ENCODE assay signal across 26 cellular contexts in the genomic region with DNA sequence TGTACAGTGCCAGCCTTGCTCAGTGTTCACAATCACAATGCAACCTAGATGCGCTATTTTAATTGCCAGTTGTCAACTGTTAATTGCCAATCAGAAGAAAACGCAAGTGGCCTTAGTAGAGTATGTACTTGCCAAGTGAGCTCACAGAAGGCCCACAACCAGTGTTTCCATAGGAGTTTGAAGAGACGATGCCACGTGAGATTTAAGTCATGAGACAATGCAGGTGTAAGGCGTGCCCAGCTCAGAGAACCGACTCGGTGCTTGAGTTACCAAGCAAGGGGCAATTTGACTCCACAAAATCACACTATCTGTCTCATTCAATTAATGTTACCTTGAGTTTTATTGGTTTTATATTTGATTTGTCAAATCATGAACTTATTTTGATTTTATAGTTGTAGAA.
A peak's percentile ranks its signal among the peaks of the same experiment; 100 is the strongest.
DNase-seq lines count a peak whose midpoint lies in the region; ATAC-seq, FAIRE-seq and TF ChIP-seq lines count a peak whose summit lies in the region.
"Had no signal": no experiment of that assay in that cellular context is flagged by ENCODE, and none has a peak within 500 bp of the region (broad histone marks: within the 10 kb centered on the region; RNA-seq: fewer than 3 reads in every experiment).

No MANE protein-coding gene starts in this region.

- peaks cover 12 to 14% of the 10 kb centered on the region in 2 donors for H3K36me3 Mint-ChIP-seq in naive B cell

- FAIRE-seq in GM19239 (lab: Jason Lieb, UNC), result peak; percentile 76
- FAIRE-seq: HTR-8/SVneo, RCC 7860 had no signal

- TF ChIP-seq POLR2A in Peyer's patch (IDR thresholded peaks at IDR 0.05), result no peak

- no peak for DNase-seq in GM19239 (ENCODE audit: insufficient read length, low spot score)
- DNase-seq in Peyer's patch, result peak in 2 of 3 donors; percentile 59 to 64
- peak; percentile 70 for DNase-seq in naive B cell
- DNase-seq in KBM-7, result no peak
- no peak for DNase-seq in ascending aorta (ENCODE audit: low spot score in 2 of 2)
- no peak for DNase-seq in SHP77 (lab: John Stamatoyannopoulos, UW)
- DNase-seq: AML-193, DMS53, EL, GF-D8, GOT3, HCEC 1CT, Kasumi-1, NCI-H1092, NCI-H1436, NCI-H187 treated with DMSO at 0.1 percent for 48 hours, NCI-H2107, NCI-H226, NCI-H510A treated with DMSO at 0.1 percent for 48 hours, NCI-H748 treated with DMSO at 0.1 percent for 48 hours, SW 1271 had no signal

- H4K20me1 ChIP-seq in DOHH2 (ENCODE audit: control insufficient read depth, insufficient read depth, low read depth, low read length), result no peaks in the 10 kb centered on the region

- no peaks in the 10 kb centered on the region for H3K9me3 ChIP-seq in DOHH2 (ENCODE audit: control insufficient read depth, insufficient read depth, low read length)
- no peaks in the 10 kb centered on the region for H3K9me3 ChIP-seq in Peyer's patch
- no peaks in the 10 kb centered on the region for H3K9me3 ChIP-seq in ascending aorta

- H3K4me3 ChIP-seq in DOHH2 (ENCODE audit: low read length) (peak overlapping the region; percentile 64), Peyer's patch (no peak overlapping the region), ascending aorta (no peak overlapping the region)

- H3F3A ChIP-seq in DOHH2 (ENCODE audit: control insufficient read depth, insufficient read depth), result peaks cover 62% of the 10 kb centered on the region

- H3K27ac ChIP-seq in DOHH2 (ENCODE audit: low read depth, low read length) (peak overlapping the region; percentile 95), Peyer's patch (peak overlapping the region in 2 of 4 donors; percentile 72 to 84), ascending aorta (no peak overlapping the region)
- H3K27ac ChIP-seq: C4-2B had no signal

- intact Hi-C loops in ascending aorta (cut with DNase I), result no loop called here

- H3K4me3 Mint-ChIP-seq in naive B cell, result peak overlapping the region; percentile 22 to 89 (median 82)

- H3K79me2 ChIP-seq in DOHH2 (ENCODE audit: control insufficient read depth, low read length), result peaks cover 3% of the 10 kb centered on the region; the same call in 1 of the 2 replicates

- H3K27ac Mint-ChIP-seq in naive B cell, result peak overlapping the region; percentile 95 to 99 (median 98)

- ATAC-seq in naive B cell (ENCODE audit: low read depth in 2 of 2) (peak; percentile 21 to 23), HG03097 (IDR thresholded peaks at IDR 0.05; ENCODE audit: low FRiP score, unreplicated experiment) (no peak)

- H3K4me2 ChIP-seq in DOHH2 (ENCODE audit: low read length), result peak overlapping the region; percentile 95

- no peaks in the 10 kb centered on the region for H3K9me2 ChIP-seq in DOHH2 (replicated peaks; ENCODE audit: control insufficient read depth, low read length)

- peaks cover 80 to 93% (median 87%) of the 10 kb centered on the region in 3 donors for H3K4me1 Mint-ChIP-seq in naive B cell

- no peak for TF ChIP-seq CTCF in DOHH2 (IDR thresholded peaks at IDR 0.05; ENCODE audit: low read depth, low read length, poor library complexity, severe bottlenecking)
- no peak for TF ChIP-seq CTCF in Peyer's patch (IDR thresholded peaks at IDR 0.05)
- TF ChIP-seq CTCF in ascending aorta (IDR thresholded peaks at IDR 0.05), result no peak

- in situ Hi-C loops in KBM-7 (cut with MboI; ENCODE audit: low pct_unique_long_range_greater_than_20kb, low sequenced_read_pairs), result no loop called here

- H3K9me3 Mint-ChIP-seq in naive B cell, result peaks cover 0 to 5% (median 0%) of the 10 kb centered on the region in 7 donors

- H3K27me3 ChIP-seq in DOHH2 (ENCODE audit: control insufficient read depth, low read length) (no peaks in the 10 kb centered on the region), Peyer's patch (no peaks in the 10 kb centered on the region), ascending aorta (no peaks in the 10 kb centered on the region)

- H3K36me3 ChIP-seq in DOHH2 (ENCODE audit: control insufficient read depth, low read length) (peaks cover 2% of the 10 kb centered on the region; the same call in 1 of the 2 replicates), Peyer's patch (no peaks in the 10 kb centered on the region), ascending aorta (no peaks in the 10 kb centered on the region)

- H3K4me1 ChIP-seq in DOHH2 (ENCODE audit: control insufficient read depth, low read length) (peaks cover 98% of the 10 kb centered on the region), Peyer's patch (peaks cover 0 to 27% (median 12%) of the 10 kb centered on the region in 4 donors), ascending aorta (no peaks in the 10 kb centered on the region)

- H3K27me3 Mint-ChIP-seq in naive B cell, result no peaks in the 10 kb centered on the region

Comparison
In these comparisons a context has a peak if more than half of its experiments do, and no peak if none do; other contexts are left out.
1. DNase-seq: peak in Peyer's patch (2 of 3) and naive B cell (single experiment); none in GM19239 (single experiment), KBM-7 (single experiment), ascending aorta (0 of 2) and SHP77 (0 of 2).